In genomic region chr7:122412441-122412840, GRCh38 we compare ENCODE assay signal across 16 cellular contexts.
A peak's percentile ranks its signal among the peaks of the same experiment; 100 is the strongest.
DNase-seq lines count a peak whose midpoint lies in the region; TF ChIP-seq lines count a peak whose summit lies in the region.
"Had no signal": no experiment of that assay in that cellular context is flagged by ENCODE, and none has a peak within 500 bp of the region (broad histone marks: within the 10 kb centered on the region; RNA-seq: fewer than 3 reads in every experiment).

No MANE protein-coding gene starts in this region.

- 0 out of 2 replicates have a peak overlapping the region, but pooled peaks have one; percentile 0 for H3K9ac ChIP-seq in KMS-11

- H3K4me1 ChIP-seq in KMS-11 (ENCODE audit: low read depth, poor library complexity, severe bottlenecking), result peaks cover 100% of the 10 kb centered on the region

- no peaks in the 10 kb centered on the region for H3K36me3 ChIP-seq in KMS-11 (ENCODE audit: insufficient read depth)

- no peak overlapping the region for H3K4me3 ChIP-seq in KMS-11 (IDR thresholded peaks at IDR 0.05; ENCODE audit: insufficient read depth, low read depth, low read length)

- H3K27me3 ChIP-seq in KMS-11 (ENCODE audit: insufficient read depth, low read depth), result no peaks in the 10 kb centered on the region

- H3K4me2 ChIP-seq in KMS-11, result peak overlapping the region; percentile 70

- TF ChIP-seq CTCF in KMS-11 (conservative IDR thresholded peaks at IDR 0.05; ENCODE audit: low read depth, low read length), result no peak

- H3K27ac ChIP-seq in KMS-11, result peak overlapping the region; percentile 86
- H3K27ac ChIP-seq: C4-2B had no signal

- DNase-seq in amniotic epithelial cell (ENCODE audit: low read depth) (peak; percentile 15), fibroblast of peridontal ligament (ENCODE audit: extremely low read depth) (peak; percentile 23), non-pigmented ciliary epithelial cell (ENCODE audit: low read depth) (peak; percentile 3), UCSD-AML1 (lab: John Stamatoyannopoulos, UW; ENCODE audit: unreplicated experiment) (no peak), NCI-H2196 (lab: John Stamatoyannopoulos, UW; ENCODE audit: unreplicated experiment) (no peak), NCI-H82 (lab: John Stamatoyannopoulos, UW) (no peak)
- no peak for DNase-seq in stimulated activated CD4-positive, alpha-beta T cell treated with anti-CD3 and anti-CD28 coated beads, Interleukin-4, amount 100 ng/mL, for 24 hours
- DNase-seq: AML-193, GF-D8, H7, KG1, NCI-H187, NCI-H446, NCI-H526 treated with DMSO at 0.1 percent for 48 hours had no signal

- peak overlapping the region; percentile 11; the same call in 1 of the 2 replicates for H2AFZ ChIP-seq in KMS-11 (ENCODE audit: low read depth)

- H3K79me2 ChIP-seq in KMS-11 (ENCODE audit: insufficient read depth, low read depth), result no peaks in the 10 kb centered on the region

- H4K20me1 ChIP-seq in KMS-11 (ENCODE audit: insufficient read depth), result no peaks in the 10 kb centered on the region

Comparison
In these comparisons a context has a peak if more than half of its experiments do, and no peak if none do; other contexts are left out.
1. DNase-seq: peak in amniotic epithelial cell (single experiment), fibroblast of peridontal ligament (single experiment) and non-pigmented ciliary epithelial cell (single experiment); none in UCSD-AML1 (single experiment), stimulated activated CD4-positive, alpha-beta T cell treated with anti-CD3 and anti-CD28 coated beads, Interleukin-4, amount 100 ng/mL, for 24 hours (single experiment), NCI-H2196 (single experiment) and NCI-H82 (single experiment).